8 cellular contexts compared by ENCODE assay signal in genomic region chr3:9916734-9917680, GRCh38. TPM values are rescaled to one million over a fixed set of nuclear protein-coding genes. Genes with fewer than 3 reads are reported as not detected.
A peak's percentile ranks its signal among the peaks of the same experiment; 100 is the strongest.
DNase-seq lines count a peak whose midpoint lies in the region; ATAC-seq and TF ChIP-seq lines count a peak whose summit lies in the region.

IL17RC (plus strand) TSS chr3:9917098; CDS start chr3:9917316, 218 bp downstream.

- H3K27ac ChIP-seq in vagina, result peak within 1 kb of the TSS; percentile 90

- H3K4me3 ChIP-seq in vagina, result peak within 1 kb of the TSS; percentile 58 to 76

- no peaks in the 10 kb centered on the region for H3K9me3 ChIP-seq in vagina

- peak; percentile 79 for DNase-seq in Ammon's horn (ENCODE audit: low spot score)
- peak; percentile 90 for DNase-seq in HK-2 (ENCODE audit: unreplicated experiment)
- peak; percentile 95 for DNase-seq in OCI-M1 (lab: John Stamatoyannopoulos, UW)
- peak; percentile 72 for DNase-seq in amniotic stem cell (lab: John Stamatoyannopoulos, UW)
- DNase-seq in Right ventricle myocardium superior, result peak; percentile 91
- peak in 43 of 56 donors; percentile 10 to 69 (median 33) for DNase-seq in nucleus accumbens (lab: John Stamatoyannopoulos, UW)
- peak; percentile 98 for DNase-seq in vagina (ENCODE audit: extremely low spot score in 2 of 2)

- TF ChIP-seq POLR2A in vagina (IDR thresholded peaks at IDR 0.05), result peak in 1 of 2 donors; percentile 71

- peak; percentile 91 for ATAC-seq in Right ventricle myocardium superior (ENCODE audit: poor library complexity)
- ATAC-seq in GM21367 (IDR thresholded peaks at IDR 0.05; ENCODE audit: unreplicated experiment), result no peak

- peaks cover 61% of the 10 kb centered on the region for H3K4me1 ChIP-seq in vagina

- intact Hi-C loops in Right ventricle myocardium superior (cut with DNase I) (no loop called here), vagina (cut with DNase I) (loop anchor here (2.0 to 10.0 kb wide), 3 partner anchors 16 to 182 kb away; partner anchors contain the start of genes BRPF1 and CRELD1)

- peak in 1 of 3 experiments; percentile 5 for TF ChIP-seq CTCF in vagina (IDR thresholded peaks at IDR 0.05)

- peaks cover 0 to 7% of the 10 kb centered on the region in 2 donors for H3K36me3 ChIP-seq in vagina

- no peaks in the 10 kb centered on the region for H3K27me3 ChIP-seq in vagina

RNA-seq across cellular contexts. Expression of gene IL17RC, which starts in this region (rescaled TPM):
- total RNA-seq in Right ventricle myocardium superior, result 33.2 TPM
- 66.3 TPM for total RNA-seq in vagina

Comparison
In these comparisons a context has a peak if more than half of its experiments do, and no peak if none do; other contexts are left out.
1. DNase-seq: peak in every context shown above with its lines; median percentile 98 in vagina; 95 in OCI-M1; 91 in Right ventricle myocardium superior; 90 in HK-2; 79 in Ammon's horn; 72 in amniotic stem cell; 33 in nucleus accumbens.